ENCODE assay signal across 13 cellular contexts in the genomic region with DNA sequence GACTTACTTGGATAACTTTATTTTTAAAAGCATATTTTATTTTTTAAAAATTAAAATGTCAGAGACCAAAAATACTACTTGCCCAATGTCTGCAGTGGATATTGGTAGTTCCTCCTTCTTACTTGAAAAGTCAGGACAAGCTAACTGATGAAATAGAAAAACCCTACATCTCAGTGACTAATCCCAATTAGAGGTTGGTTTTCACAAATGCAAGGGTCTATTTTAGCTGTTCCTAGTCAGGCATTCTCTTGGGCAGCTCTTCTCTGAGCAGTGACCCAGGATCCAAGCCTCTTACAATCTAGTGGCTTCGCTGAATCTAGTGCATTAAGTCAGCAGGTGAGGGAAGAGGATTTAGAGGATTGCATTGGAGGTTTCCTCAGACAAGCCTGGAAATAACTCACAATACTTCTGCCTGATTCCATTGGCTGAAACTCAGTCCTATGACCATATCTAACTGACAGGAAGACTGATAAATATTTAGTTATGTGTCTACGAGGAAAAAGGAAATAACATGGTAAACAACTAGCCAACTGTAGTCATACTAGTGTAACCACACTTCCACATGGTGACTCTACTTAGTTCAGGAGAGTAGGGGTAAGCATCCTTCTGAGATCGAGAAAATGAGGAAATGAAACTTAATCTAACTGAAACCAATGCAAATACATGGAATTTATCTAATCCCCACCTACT. TPM values are rescaled to one million over a fixed set of nuclear protein-coding genes. Genes with fewer than 3 reads are reported as not detected.
A peak's percentile ranks its signal among the peaks of the same experiment; 100 is the strongest.
DNase-seq lines count a peak whose midpoint lies in the region; ATAC-seq and TF ChIP-seq lines count a peak whose summit lies in the region.
"Had no signal": no experiment of that assay in that cellular context is flagged by ENCODE, and none has a peak within 500 bp of the region (broad histone marks: within the 10 kb centered on the region; RNA-seq: fewer than 3 reads in every experiment).

No MANE protein-coding gene starts in this region.

- H3K4me3 ChIP-seq in SK-N-SH (ENCODE audit: low read depth in 2 of 2, low read length in 1 of 2), result no peak overlapping the region
- H3K4me3 ChIP-seq in OCI-LY3 (ENCODE audit: low read length), result no peak overlapping the region

- DNase-seq in SK-N-SH (no peak), AG08395 (ENCODE audit: low spot score) (no peak), cardiac septum (ENCODE audit: low spot score) (no peak)
- no peak for DNase-seq in effector CD4-positive, alpha-beta T cell
- DNase-seq: activated CD4-positive, alpha-beta T cell treated with anti-CD3 and anti-CD28 coated beads for 36 hours; NCI-H2029; stimulated activated CD4-positive, alpha-beta T cell treated with anti-CD3 and anti-CD28 coated beads, Interleukin-1b, Interleukin-23, amount 100 ng/mL, for 48 hours had no signal

- H3K27me3 ChIP-seq in SK-N-SH (ENCODE audit: insufficient read depth) (no peaks in the 10 kb centered on the region), OCI-LY3 (ENCODE audit: low read depth, low read length) (no peaks in the 10 kb centered on the region)

- no peak for TF ChIP-seq EP300 in SK-N-SH (IDR thresholded peaks at IDR 0.05; ENCODE audit: borderline replicate concordance in 1 of 2, low read depth in 1 of 2, low read length in 1 of 2)

- H3K4me1 ChIP-seq in SK-N-SH (ENCODE audit: control insufficient read depth in 1 of 2, insufficient read depth in 2 of 2, low read depth in 1 of 2, low read length in 1 of 2), result no peaks in the 10 kb centered on the region
- peaks cover 30% of the 10 kb centered on the region for H3K4me1 ChIP-seq in OCI-LY3 (ENCODE audit: low read length)
- H3K4me1 ChIP-seq: foreskin keratinocyte had no signal

- H3F3A ChIP-seq in SK-N-SH (replicated peaks; ENCODE audit: insufficient read depth), result no peaks in the 10 kb centered on the region

- intact Hi-C loops in cardiac septum (cut with DNase I), result no loop called here

- H3K4me2 ChIP-seq in SK-N-SH, result no peak overlapping the region; the same call in 1 of the 2 replicates
- H3K4me2 ChIP-seq in OCI-LY3 (ENCODE audit: low read length), result peak overlapping the region; percentile 32

- 43% methylated on average over 3 of the region's 3 CpGs for WGBS in SK-N-SH (ENCODE audit: low lambda C conversion rate)

- no peaks in the 10 kb centered on the region for H3K9me2 ChIP-seq in SK-N-SH

- H2AFZ ChIP-seq in SK-N-SH (ENCODE audit: low read depth) (0 out of 2 replicates have a peak overlapping the region, but pooled peaks have one; percentile 54), OCI-LY3 (ENCODE audit: low read depth, low read length) (no peak overlapping the region)

- CTCF ChIA-PET in SK-N-SH (lab: Yijun Ruan, JAX), result interaction anchor here (0.9 kb wide), 1 partner anchor 10 kb away, joined by 3 read pairs; no protein-coding TSS in a partner anchor

- no peaks in the 10 kb centered on the region for H4K20me1 ChIP-seq in SK-N-SH (ENCODE audit: insufficient read depth)
- H4K20me1 ChIP-seq in OCI-LY3 (ENCODE audit: insufficient read depth, low read length), result no peaks in the 10 kb centered on the region

- POLR2A ChIA-PET in SK-N-SH (lab: Yijun Ruan, JAX), result no interaction called here

- H3K36me3 ChIP-seq in SK-N-SH (replicated peaks in 1 of 2; ENCODE audit: control insufficient read depth in 1 of 2, insufficient read depth in 2 of 2, low read length in 1 of 2) (no peaks in the 10 kb centered on the region), OCI-LY3 (replicated peaks; ENCODE audit: low read depth, low read length) (no peaks in the 10 kb centered on the region)

- TF ChIP-seq CTCF in SK-N-SH (IDR thresholded peaks at IDR 0.05), result no peak
- no peak for TF ChIP-seq CTCF in OCI-LY3 (IDR thresholded peaks at IDR 0.05; ENCODE audit: low read depth, low read length)

- H3K9ac ChIP-seq in SK-N-SH, result no peak overlapping the region
- H3K9ac ChIP-seq in OCI-LY3 (ENCODE audit: low read length), result no peak overlapping the region

- ATAC-seq in SK-N-SH treated with all-trans-retinoic acid at 6 μM for 48 hours, result no peak
- peak; percentile 47 for ATAC-seq in HG03095 (IDR thresholded peaks at IDR 0.05; ENCODE audit: unreplicated experiment)
- ATAC-seq in GM18520 (IDR thresholded peaks at IDR 0.05; ENCODE audit: unreplicated experiment), result no peak
- ATAC-seq: activated CD4-positive, alpha-beta T cell treated with anti-CD3 and anti-CD28 coated beads for 36 hours had no signal

- H3K79me2 ChIP-seq in SK-N-SH (ENCODE audit: insufficient read depth) (no peaks in the 10 kb centered on the region), OCI-LY3 (ENCODE audit: low read length) (no peaks in the 10 kb centered on the region)

- H3K9me3 ChIP-seq in SK-N-SH (no peaks in the 10 kb centered on the region), OCI-LY3 (ENCODE audit: insufficient read depth, low read length) (no peaks in the 10 kb centered on the region)

- H3K27ac ChIP-seq in SK-N-SH (ENCODE audit: low read depth in 2 of 2, low read length in 1 of 2), result no peak overlapping the region
- H3K27ac ChIP-seq in OCI-LY3 (ENCODE audit: low read length), result no peak overlapping the region
- H3K27ac ChIP-seq: 22Rv1, foreskin keratinocyte had no signal

- TF ChIP-seq RAD21 in SK-N-SH (IDR thresholded peaks at IDR 0.05; ENCODE audit: low read length), result no peak

TF ChIP-seq in SK-N-SH, 30 proteins besides CTCF, POLR2A, EP300 and RAD21:
- TF ChIP-seq PBX3 (IDR thresholded peaks at IDR 0.05) (no peak), EZH2phosphoT487 (IDR thresholded peaks at IDR 0.05; ENCODE audit: borderline replicate concordance, low read depth) (no peak), YY1 (IDR thresholded peaks at IDR 0.05; ENCODE audit: low read depth) (no peak), NRF1 (IDR thresholded peaks at IDR 0.05; ENCODE audit: low read depth, low read length) (no peak), JUND (IDR thresholded peaks at IDR 0.05) (no peak), RFX5 (IDR thresholded peaks at IDR 0.05; ENCODE audit: low read length) (no peak), SIN3A (IDR thresholded peaks at IDR 0.05; ENCODE audit: borderline replicate concordance, low read depth, low read length) (no peak)

TF ChIP-seq in SK-N-SH treated with all-trans-retinoic acid at 6 μM for 48 hours, 23 proteins besides CTCF, POLR2A, EP300 and RAD21:
- TF ChIP-seq ZFP3 (CRISPR knock-in tag; IDR thresholded peaks at IDR 0.05) (no peak), ARNTL (CRISPR knock-in tag; IDR thresholded peaks at IDR 0.05; ENCODE audit: borderline replicate concordance, low read depth) (no peak), TSHZ2 (CRISPR knock-in tag; IDR thresholded peaks at IDR 0.05) (no peak)
- TF ChIP-seq, protein P1, sequence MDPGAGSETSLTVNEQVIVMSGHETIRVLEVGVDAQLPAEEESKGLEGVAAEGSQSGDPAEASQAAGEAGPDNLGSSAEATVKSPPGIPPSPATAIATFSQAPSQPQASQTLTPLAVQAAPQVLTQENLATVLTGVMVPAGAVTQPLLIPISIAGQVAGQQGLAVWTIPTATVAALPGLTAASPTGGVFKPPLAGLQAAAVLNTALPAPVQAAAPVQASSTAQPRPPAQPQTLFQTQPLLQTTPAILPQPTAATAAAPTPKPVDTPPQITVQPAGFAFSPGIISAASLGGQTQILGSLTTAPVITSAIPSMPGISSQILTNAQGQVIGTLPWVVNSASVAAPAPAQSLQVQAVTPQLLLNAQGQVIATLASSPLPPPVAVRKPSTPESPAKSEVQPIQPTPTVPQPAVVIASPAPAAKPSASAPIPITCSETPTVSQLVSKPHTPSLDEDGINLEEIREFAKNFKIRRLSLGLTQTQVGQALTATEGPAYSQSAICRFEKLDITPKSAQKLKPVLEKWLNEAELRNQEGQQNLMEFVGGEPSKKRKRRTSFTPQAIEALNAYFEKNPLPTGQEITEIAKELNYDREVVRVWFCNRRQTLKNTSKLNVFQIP (CRISPR knock-in tag; IDR thresholded peaks at IDR 0.05; ENCODE audit: borderline replicate concordance, low read depth), result no peak

RNA-seq across cellular contexts. Expression of gene MIER3, which starts 34.2 kb away (rescaled TPM):
- 3.8 and 5.9 TPM in 2 replicates for polyA plus RNA-seq in SK-N-SH (2012; rRNA removed)
- 3.8 and 4.1 TPM in 2 replicates for polyA plus RNA-seq in SK-N-SH (2012; cell fraction: cytosol; rRNA removed)
- polyA plus RNA-seq in SK-N-SH (2012; cell fraction: nucleus; rRNA removed), result 6.2 and 15.7 TPM in 2 replicates
- total RNA-seq in cardiac septum, result 14.8 TPM
